10 cellular contexts compared by ENCODE assay signal in the genomic region with DNA sequence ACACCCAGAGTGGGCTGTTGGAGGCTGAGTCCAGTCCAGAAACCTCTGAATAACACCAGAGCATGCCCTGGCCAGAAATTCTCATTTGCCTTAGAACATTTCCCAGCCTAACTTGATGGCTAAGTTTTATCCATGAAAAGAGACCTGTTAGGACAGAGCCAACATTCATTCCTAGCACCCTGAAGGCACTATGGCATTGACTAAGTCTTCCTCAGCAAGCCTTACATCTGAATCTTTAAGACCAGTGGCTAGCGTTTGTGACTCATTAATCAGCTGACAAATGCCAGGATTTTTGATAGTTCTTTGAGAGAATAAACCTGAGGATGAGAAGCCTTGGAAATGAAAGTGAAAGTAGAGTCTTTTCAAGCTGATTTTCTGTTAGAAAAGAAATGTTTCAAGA.
A peak's percentile ranks its signal among the peaks of the same experiment; 100 is the strongest.
DNase-seq lines count a peak whose midpoint lies in the region; ATAC-seq, FAIRE-seq and TF ChIP-seq lines count a peak whose summit lies in the region.
"Had no signal": no experiment of that assay in that cellular context is flagged by ENCODE, and none has a peak within 500 bp of the region (broad histone marks: within the 10 kb centered on the region; RNA-seq: fewer than 3 reads in every experiment).

No MANE protein-coding gene starts in this region.

- TF ChIP-seq POLR2A in esophagus muscularis mucosa (IDR thresholded peaks at IDR 0.05; ENCODE audit: low read depth) (no peak), GM18505 (IDR thresholded peaks at IDR 0.05; ENCODE audit: borderline replicate concordance, extremely low read depth, insufficient read depth, insufficient read length) (no peak)

- H3K36me3 ChIP-seq in esophagus muscularis mucosa (no peaks in the 10 kb centered on the region), subcutaneous abdominal adipose tissue (ENCODE audit: control insufficient read depth in 5 of 5, insufficient read depth in 5 of 5, low read length in 5 of 5) (no peaks in the 10 kb centered on the region), pancreas (no peaks in the 10 kb centered on the region)
- H3K36me3 ChIP-seq: WERI-Rb-1 had no signal

- peaks cover 46% of the 10 kb centered on the region for H3K9me3 Mint-ChIP-seq in activated CD8-positive, alpha-beta T cell treated with anti-CD3 and anti-CD28 coated beads, Interleukin-2, amount 10 ng/mL, durations not matched to agents 7 days and 5 days (ENCODE audit: insufficient read depth)
- H3K9me3 Mint-ChIP-seq in activated CD8-positive, alpha-beta T cell treated with anti-CD3 and anti-CD28 coated beads for 36 hours, result peaks cover 17% of the 10 kb centered on the region

- H3K27me3 ChIP-seq in esophagus muscularis mucosa (no peaks in the 10 kb centered on the region), subcutaneous abdominal adipose tissue (ENCODE audit: control insufficient read depth in 5 of 5, insufficient read depth in 4 of 5, low read length in 5 of 5) (no peaks in the 10 kb centered on the region), pancreas (no peaks in the 10 kb centered on the region)

- H3K9me3 ChIP-seq in esophagus muscularis mucosa (peaks cover 0 to 32% (median 19%) of the 10 kb centered on the region in 4 donors), subcutaneous abdominal adipose tissue (ENCODE audit: control insufficient read depth in 5 of 5, low read length in 5 of 5) (peaks cover 9 to 81% (median 35%) of the 10 kb centered on the region in 5 donors), pancreas (peaks cover 0 to 4% (median 0%) of the 10 kb centered on the region in 4 donors)

- H3K4me1 Mint-ChIP-seq in activated CD8-positive, alpha-beta T cell treated with anti-CD3 and anti-CD28 coated beads, Interleukin-2, amount 10 ng/mL, durations not matched to agents 7 days and 5 days (ENCODE audit: low read depth), result no peaks in the 10 kb centered on the region
- no peaks in the 10 kb centered on the region for H3K4me1 Mint-ChIP-seq in activated CD8-positive, alpha-beta T cell treated with anti-CD3 and anti-CD28 coated beads for 36 hours (ENCODE audit: low read depth)

- H3K27ac Mint-ChIP-seq in activated CD8-positive, alpha-beta T cell treated with anti-CD3 and anti-CD28 coated beads, Interleukin-2, amount 10 ng/mL, durations not matched to agents 7 days and 5 days, result no peak overlapping the region
- H3K27ac Mint-ChIP-seq in activated CD8-positive, alpha-beta T cell treated with anti-CD3 and anti-CD28 coated beads for 36 hours, result no peak overlapping the region

- no peak overlapping the region for H3K27ac ChIP-seq in esophagus muscularis mucosa (replicated peaks in 1 of 4)
- no peak overlapping the region for H3K27ac ChIP-seq in subcutaneous abdominal adipose tissue (ENCODE audit: low read depth, low read length)
- no peak overlapping the region for H3K27ac ChIP-seq in pancreas
- H3K27ac ChIP-seq: WERI-Rb-1 had no signal

- H3K4me1 ChIP-seq in esophagus muscularis mucosa (no peaks in the 10 kb centered on the region), subcutaneous abdominal adipose tissue (ENCODE audit: control insufficient read depth in 5 of 5, insufficient read depth in 5 of 5, low read length in 5 of 5) (no peaks in the 10 kb centered on the region), pancreas (no peaks in the 10 kb centered on the region)

- H3K4me3 ChIP-seq in esophagus muscularis mucosa, result peak overlapping the region in 3 of 4 donors; percentile 5 to 13 (median 5)
- H3K4me3 ChIP-seq in subcutaneous abdominal adipose tissue (ENCODE audit: low read depth in 1 of 5, low read length in 5 of 5), result peak overlapping the region in 4 of 5 donors; percentile 10 to 32 (median 22)
- no peak overlapping the region for H3K4me3 ChIP-seq in pancreas

- CTCF ChIA-PET in activated CD8-positive, alpha-beta T cell treated with anti-CD3 and anti-CD28 coated beads, Interleukin-2, amount 10 ng/mL, durations not matched to agents 7 days and 5 days (lab: Charles Lee), result no interaction called here
- CTCF ChIA-PET in activated CD8-positive, alpha-beta T cell treated with anti-CD3 and anti-CD28 coated beads for 36 hours (lab: Charles Lee), result no interaction called here

- WGBS in esophagus muscularis mucosa, result 43% methylated on average over 1 of the region's 1 CpG
- 22 to 44% methylated on average over 1 of the region's 1 CpG for WGBS in pancreas, 2 donors

- FAIRE-seq in pancreas (lab: Jason Lieb, UNC), result no peak

- peak; percentile 15 for ATAC-seq in activated CD8-positive, alpha-beta T cell treated with anti-CD3 and anti-CD28 coated beads, Interleukin-2, amount 10 ng/mL, durations not matched to agents 7 days and 5 days
- ATAC-seq in activated CD8-positive, alpha-beta T cell treated with anti-CD3 and anti-CD28 coated beads for 36 hours, result no peak
- ATAC-seq in pancreas (no peak), GM18505 (IDR thresholded peaks at IDR 0.05; ENCODE audit: unreplicated experiment) (no peak)

- H3K27me3 Mint-ChIP-seq in activated CD8-positive, alpha-beta T cell treated with anti-CD3 and anti-CD28 coated beads, Interleukin-2, amount 10 ng/mL, durations not matched to agents 7 days and 5 days (ENCODE audit: low read depth), result no peaks in the 10 kb centered on the region
- no peaks in the 10 kb centered on the region for H3K27me3 Mint-ChIP-seq in activated CD8-positive, alpha-beta T cell treated with anti-CD3 and anti-CD28 coated beads for 36 hours

- no peaks in the 10 kb centered on the region for H3K36me3 Mint-ChIP-seq in activated CD8-positive, alpha-beta T cell treated with anti-CD3 and anti-CD28 coated beads, Interleukin-2, amount 10 ng/mL, durations not matched to agents 7 days and 5 days (ENCODE audit: low read depth)
- no peaks in the 10 kb centered on the region for H3K36me3 Mint-ChIP-seq in activated CD8-positive, alpha-beta T cell treated with anti-CD3 and anti-CD28 coated beads for 36 hours (ENCODE audit: low read depth)

- DNase-seq in activated CD8-positive, alpha-beta T cell treated with anti-CD3 and anti-CD28 coated beads, Interleukin-2, amount 10 ng/mL, durations not matched to agents 7 days and 5 days, result no peak
- DNase-seq in activated CD8-positive, alpha-beta T cell treated with anti-CD3 and anti-CD28 coated beads for 36 hours, result no peak
- peak; percentile 52 for DNase-seq in RKO (ENCODE audit: low spot score)
- DNase-seq in esophagus muscularis mucosa (ENCODE audit: extremely low spot score), result no peak
- no peak for DNase-seq in pancreas
- no peak for DNase-seq in ureter (ENCODE audit: low spot score)
- DNase-seq: NCI-H1694 treated with DMSO at 0.1 percent for 48 hours, WERI-Rb-1 had no signal

- peak overlapping the region; percentile 22 for H3K4me3 Mint-ChIP-seq in activated CD8-positive, alpha-beta T cell treated with anti-CD3 and anti-CD28 coated beads, Interleukin-2, amount 10 ng/mL, durations not matched to agents 7 days and 5 days
- H3K4me3 Mint-ChIP-seq in activated CD8-positive, alpha-beta T cell treated with anti-CD3 and anti-CD28 coated beads for 36 hours, result no peak overlapping the region

- no peak for TF ChIP-seq EP300 in esophagus muscularis mucosa (IDR thresholded peaks at IDR 0.05)

- TF ChIP-seq CTCF in activated CD8-positive, alpha-beta T cell treated with anti-CD3 and anti-CD28 coated beads for 36 hours (IDR thresholded peaks at IDR 0.05), result no peak
- no peak for TF ChIP-seq CTCF in esophagus muscularis mucosa (IDR thresholded peaks at IDR 0.05)
- no peak for TF ChIP-seq CTCF in pancreas (IDR thresholded peaks at IDR 0.05)

- intact Hi-C loops in activated CD8-positive, alpha-beta T cell treated with anti-CD3 and anti-CD28 coated beads for 36 hours (cut with micrococcal nuclease), result no loop called here
- intact Hi-C loops in esophagus muscularis mucosa (cut with DNase I), result no loop called here
- intact Hi-C loops in pancreas (cut with DNase I), result no loop called here

- peak overlapping the region in 1 of 5 donors; percentile 2 for H3K9ac ChIP-seq in subcutaneous abdominal adipose tissue (ENCODE audit: low read length in 5 of 5)

- POLR2A ChIA-PET in activated CD8-positive, alpha-beta T cell treated with anti-CD3 and anti-CD28 coated beads, Interleukin-2, amount 10 ng/mL, durations not matched to agents 7 days and 5 days (lab: Charles Lee), result no interaction called here
- POLR2A ChIA-PET in activated CD8-positive, alpha-beta T cell treated with anti-CD3 and anti-CD28 coated beads for 36 hours (lab: Charles Lee), result no interaction called here

Comparison
In these comparisons a context has a peak if more than half of its experiments do, and no peak if none do; other contexts are left out.
1. H3K4me3 ChIP-seq: peak in esophagus muscularis mucosa (3 of 4) and subcutaneous abdominal adipose tissue (4 of 5); none in pancreas (0 of 4).